In genomic region chr4:120990246-120990645, GRCh38 we compare ENCODE assay signal across 23 cellular contexts.
"Had no signal": no experiment of that assay in that cellular context is flagged by ENCODE, and none has a peak within 500 bp of the region (broad histone marks: within the 10 kb centered on the region; RNA-seq: fewer than 3 reads in every experiment).

No MANE protein-coding gene starts in this region.

- H3K4me2 ChIP-seq: neural progenitor cell had no signal

- H3K27ac ChIP-seq: neural progenitor cell, ovary, parathyroid adenoma, psoas muscle, right lobe of liver, sigmoid colon, stomach, thoracic aorta, thyroid gland, transverse colon, upper lobe of left lung, vagina had no signal

- H3K27me3 ChIP-seq: neural progenitor cell, ovary, right lobe of liver, sigmoid colon, stomach, thyroid gland, transverse colon, upper lobe of left lung, vagina had no signal

- H3K4me3 ChIP-seq: neural progenitor cell, ovary, psoas muscle, right lobe of liver, sigmoid colon, stomach, thoracic aorta, thyroid gland, transverse colon, upper lobe of left lung, vagina had no signal

- H3K4me1 ChIP-seq: parathyroid adenoma, psoas muscle, right lobe of liver, sigmoid colon, stomach, thyroid gland, transverse colon, upper lobe of left lung, vagina had no signal

- H3K79me2 ChIP-seq: parathyroid adenoma had no signal

- ATAC-seq: natural killer cell; psoas muscle; right cardiac atrium; right lobe of liver; stimulated activated effector memory CD8-positive, alpha-beta T cell treated with anti-CD3 and anti-CD28 coated beads, Interleukin-12 subunit alpha, Interleukin-12 subunit beta, amount 100 ng/mL, for 72 hours; stimulated activated naive B cell treated with anti-CD40 and anti-IgM and Interleukin-4, amounts not matched to agents 10 μg/mL and 1 μg/mL and 100 μg/mL, for 72 hours had no signal

- H3K9ac ChIP-seq: neural progenitor cell, parathyroid adenoma had no signal

- DNase-seq: natural killer cell; occipital lobe; ovary; psoas muscle; right cardiac atrium; right lobe of liver; sigmoid colon; small intestine; stimulated activated CD4-positive, alpha-beta T cell treated with anti-CD3 and anti-CD28 coated beads, Interleukin-15, amount 100 ng/mL, for 24 hours; stimulated activated CD4-positive, alpha-beta T cell treated with anti-CD3 and anti-CD28 coated beads, Interleukin-2, amount 100 ng/mL, for 24 hours; stimulated activated CD4-positive, alpha-beta T cell treated with anti-CD3 and anti-CD28 coated beads, Interleukin-2, amount 100 ng/mL, for 48 hours; stimulated activated CD4-positive, alpha-beta T cell treated with anti-CD3 and anti-CD28 coated beads, Interleukin-4, amount 100 ng/mL, for 24 hours; stimulated activated naive B cell treated with anti-CD40 and anti-IgM and Interleukin-4, amounts not matched to agents 10 μg/mL and 1 μg/mL and 100 μg/mL, for 72 hours; stimulated activated naive CD4-positive, alpha-beta T cell treated with Interleukin-2 at 50 U/mL for 16 hours; stomach; thyroid gland; transverse colon; upper lobe of left lung had no signal

- H3K36me3 ChIP-seq: neural progenitor cell, ovary, right lobe of liver, sigmoid colon, stomach, thoracic aorta, thyroid gland, transverse colon, upper lobe of left lung, vagina had no signal
